In genomic region chr16:2777231-2777902, GRCh38 we compare ENCODE assay signal across 8 cellular contexts.
DNase-seq lines count a peak whose midpoint lies in the region; ATAC-seq and TF ChIP-seq lines count a peak whose summit lies in the region.

TSS of gene ELOB (minus strand) at chr16:2777280. CDS start at chr16:2777239, 41 bp downstream.

- peaks cover 8% of the 10 kb centered on the region for H3K36me3 ChIP-seq in mucosa of stomach (ENCODE audit: control insufficient read depth, insufficient read depth, low read length)

- H3K27me3 ChIP-seq in mucosa of stomach (ENCODE audit: control insufficient read depth, insufficient read depth, low read length): no peaks in the 10 kb centered on the region

- peak; percentile 92 for DNase-seq in COLO829 (ENCODE audit: low spot score)
- peak in 68 of 76 experiments; percentile 11 to 87 (median 71) for DNase-seq in HUDEP-2 (lab: John Stamatoyannopoulos, UW; ENCODE audit: unreplicated experiment in 76 of 76)
- peak; percentile 90 for DNase-seq in OCI-M1 (lab: John Stamatoyannopoulos, UW)
- peak; percentile 91 for DNase-seq in activated T-cell treated with anti-CD3 and anti-CD28 coated beads, Interleukin-2, amount 50 U/mL, for 1 hour
- peak; percentile 90 to 95 for DNase-seq in erythroblast (lab: John Stamatoyannopoulos, UW)
- DNase-seq in stimulated activated CD8-positive, alpha-beta memory T cell treated with anti-CD3 and anti-CD28 coated beads, Interleukin-4, amount 100 ng/mL, for 48 hours: peak; percentile 92

- H3K9ac ChIP-seq in mucosa of stomach (ENCODE audit: low read length): peak within 1 kb of the TSS; percentile 99

- peaks cover 24% of the 10 kb centered on the region for H3K4me1 ChIP-seq in mucosa of stomach (ENCODE audit: control insufficient read depth, insufficient read depth, low read length)

- peak; percentile 72 for TF ChIP-seq POLR2A in erythroblast (IDR thresholded peaks at IDR 0.05; ENCODE audit: low read length)

- ATAC-seq in GM19468 (IDR thresholded peaks at IDR 0.05; ENCODE audit: extremely low read depth, unreplicated experiment): peak; percentile 53

- no peaks in the 10 kb centered on the region for H3K9me3 ChIP-seq in mucosa of stomach (ENCODE audit: control insufficient read depth, low read length)

- peak within 1 kb of the TSS; percentile 92 for H3K4me3 ChIP-seq in mucosa of stomach (ENCODE audit: low read length)

Comparison
In these comparisons a context has a peak if more than half of its experiments do, and no peak if none do; other contexts are left out.
1. Peak in every context shown above with its lines: DNase-seq, ATAC-seq and H3K4me3 ChIP-seq.